In the genomic region with DNA sequence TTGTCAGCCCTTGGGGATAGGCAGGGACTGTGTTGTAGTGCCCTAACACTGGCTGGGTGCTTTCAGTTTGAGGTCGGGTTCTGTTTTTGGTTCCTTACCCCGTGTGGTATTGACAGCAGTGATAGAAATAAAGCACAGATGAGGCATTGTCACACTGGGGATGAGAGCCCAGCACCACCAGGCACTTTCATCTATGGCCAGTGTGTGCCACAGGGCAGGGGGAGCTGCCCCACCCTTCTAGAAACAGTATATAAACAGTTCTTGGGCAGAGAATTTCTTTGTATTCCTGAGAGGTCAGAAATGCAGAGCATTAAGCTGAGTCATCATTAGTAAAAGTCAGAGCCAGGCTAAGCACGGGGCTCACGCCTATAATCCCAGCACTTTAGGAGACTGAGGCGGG, we compare ENCODE assay signal across 9 cellular contexts. TPM values are rescaled to one million over a fixed set of nuclear protein-coding genes. Genes with fewer than 3 reads are reported as not detected.
DNase-seq lines count a peak whose midpoint lies in the region; ATAC-seq, FAIRE-seq and TF ChIP-seq lines count a peak whose summit lies in the region.
"Had no signal": no experiment of that assay in that cellular context is flagged by ENCODE, and none has a peak within 500 bp of the region (broad histone marks: within the 10 kb centered on the region; RNA-seq: fewer than 3 reads in every experiment).

No MANE protein-coding gene starts in this region.

- no peak for TF ChIP-seq CTCF in omental fat pad (IDR thresholded peaks at IDR 0.05)

- FAIRE-seq in RCC 7860 (lab: Jason Lieb, UNC) (no peak), GM12891 (lab: Jason Lieb, UNC) (no peak)

- no peak for TF ChIP-seq POLR2A in GM12891 (IDR thresholded peaks at IDR 0.05; ENCODE audit: low read depth, low read length)

- peak; percentile 48 for DNase-seq in AG08396 (ENCODE audit: low spot score)
- peak; percentile 15 for DNase-seq in RCC 7860 (ENCODE audit: low spot score)
- peak; percentile 69 for DNase-seq in fibroblast of peridontal ligament (ENCODE audit: extremely low read depth)
- DNase-seq in omental fat pad (ENCODE audit: low spot score), result no peak
- DNase-seq in NOMO-1 treated with dmso at 0.1 percent for 144 hours (lab: John Stamatoyannopoulos, UW; ENCODE audit: unreplicated experiment), result no peak
- DNase-seq in GM12891 (ENCODE audit: insufficient read length, low spot score), result no peak
- no peak for DNase-seq in T1000 (lab: John Stamatoyannopoulos, UW)
- DNase-seq in T-helper 1 cell, result no peak
- DNase-seq: DND-41 had no signal

- ATAC-seq in omental fat pad (ENCODE audit: low FRiP score), result peak; percentile 68

TF ChIP-seq in GM12891, 5 proteins besides CTCF, POLR2A, EP300 and RAD21:
- TF ChIP-seq TAF1 (IDR thresholded peaks at IDR 0.05; ENCODE audit: low read depth, low read length), result no peak
- no peak for TF ChIP-seq POLR2AphosphoS5 (IDR thresholded peaks at IDR 0.05; ENCODE audit: low read depth, low read length)
- no peak for TF ChIP-seq SPI1 (IDR thresholded peaks at IDR 0.05; ENCODE audit: low read depth, low read length)
- TF ChIP-seq POU2F2 (IDR thresholded peaks at IDR 0.05; ENCODE audit: low read depth, low read length), result no peak
- no peak for TF ChIP-seq PAX5 (IDR thresholded peaks at IDR 0.05; ENCODE audit: insufficient read depth, low read length, severe bottlenecking)

RNA-seq across cellular contexts. Expression of a gene that starts 23.1 kb away (rescaled TPM):
- total RNA-seq in omental fat pad, result 100 to 1,000 TPM in 1 of 4 donors, 10 to 100 TPM in 3; 44.0 to 120 (median 68.6) TPM
- 0.32 TPM for polyA plus RNA-seq in GM12891 (2012; ENCODE audit: low read depth, missing spikeins)

RNA-seq across cellular contexts. Expression of a gene that starts 29.9 kb away (rescaled TPM):
- 10 to 100 TPM in 1 of 4 donors, 1 to 10 TPM in 3; 3.5 to 13.7 (median 6.9) TPM for total RNA-seq in omental fat pad
- polyA plus RNA-seq in GM12891 (2012; ENCODE audit: low read depth, missing spikeins), result 31.6 TPM

RNA-seq across cellular contexts. Expression of a gene that starts 42.0 kb away (rescaled TPM):
- total RNA-seq in omental fat pad, result 10 to 100 TPM; 23.3 to 32.9 (median 27.3) TPM
- polyA plus RNA-seq in GM12891 (2012; ENCODE audit: low read depth, missing spikeins), result 29.9 TPM

Comparison
In these comparisons a context has a peak if more than half of its experiments do, and no peak if none do; other contexts are left out.
1. DNase-seq: peak in AG08396 (single experiment), RCC 7860 (single experiment) and fibroblast of peridontal ligament (single experiment); none in omental fat pad (single experiment), NOMO-1 treated with dmso at 0.1 percent for 144 hours (single experiment), GM12891 (single experiment), T1000 (single experiment) and T-helper 1 cell (0 of 5).